In the genomic region with DNA sequence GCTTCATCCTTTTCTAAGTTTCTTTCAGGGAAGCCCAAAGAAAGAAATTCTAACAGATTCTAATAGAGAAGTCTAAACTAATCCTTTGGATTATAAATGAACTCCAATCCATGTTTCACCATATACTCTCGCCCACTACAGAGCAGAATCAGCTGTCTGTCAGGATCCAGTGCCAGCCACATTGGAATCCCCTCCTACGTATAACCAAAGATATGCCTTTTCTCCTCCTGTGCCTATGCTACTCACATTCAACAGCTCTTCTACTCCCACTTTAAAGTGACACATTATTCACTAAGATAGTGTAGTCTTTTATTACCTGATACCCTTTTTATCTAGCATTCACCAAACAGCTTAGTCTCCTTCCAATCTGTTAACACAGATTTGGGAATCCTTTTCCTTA, we compare ENCODE assay signal across 17 cellular contexts. TPM values are rescaled to one million over a fixed set of nuclear protein-coding genes. Genes with fewer than 3 reads are reported as not detected.
DNase-seq lines count a peak whose midpoint lies in the region; ATAC-seq and TF ChIP-seq lines count a peak whose summit lies in the region.
"Had no signal": no experiment of that assay in that cellular context is flagged by ENCODE, and none has a peak within 500 bp of the region (broad histone marks: within the 10 kb centered on the region; RNA-seq: fewer than 3 reads in every experiment).

No MANE protein-coding gene starts in this region.

- H3K4me1 Mint-ChIP-seq in T-helper 1 cell treated with Interleukin-12 subunit alpha and Interleukin-12 subunit beta and Interleukin-4 antibody, amounts not matched to agents 30 μg/mL and 1 μg/mL, for 36 hours (ENCODE audit: low read depth), result peaks cover 68% of the 10 kb centered on the region
- peaks cover 78 to 85% (median 79%) of the 10 kb centered on the region in 3 donors for H3K4me1 Mint-ChIP-seq in T-cell
- H3K4me1 Mint-ChIP-seq in dendritic cell treated with granulocyte-macrophage colony-stimulating factor and Interleukin-4, amounts not matched to agents 40 ng/mL and 50 ng/mL, for 4 days (ENCODE audit: low read depth), result peaks cover 47% of the 10 kb centered on the region
- H3K4me1 Mint-ChIP-seq in neural crest cell, result peaks cover 27% of the 10 kb centered on the region

- no peak for DNase-seq in T-helper 1 cell
- no peak for DNase-seq in T-cell
- DNase-seq in neural crest cell (ENCODE audit: low read depth, low spot score), result no peak
- no peak for DNase-seq in DMS153 (lab: John Stamatoyannopoulos, UW)
- DNase-seq in activated gamma-delta T cell treated with Interleukin-2 at 50 U/mL for 16 hours, result no peak
- DNase-seq in central memory CD4-positive, alpha-beta T cell, result no peak
- DNase-seq: CD8-positive, alpha-beta T cell; GDM1; left cardiac atrium; NCI-H774; retina; transverse colon had no signal

- H3K27ac Mint-ChIP-seq in T-helper 1 cell treated with Interleukin-12 subunit alpha and Interleukin-12 subunit beta and Interleukin-4 antibody, amounts not matched to agents 30 μg/mL and 1 μg/mL, for 36 hours, result peak overlapping the region; percentile 65
- H3K27ac Mint-ChIP-seq in T-cell, result no peak overlapping the region
- H3K27ac Mint-ChIP-seq in dendritic cell treated with granulocyte-macrophage colony-stimulating factor and Interleukin-4, amounts not matched to agents 40 ng/mL and 50 ng/mL, for 4 days, result no peak overlapping the region
- no peak overlapping the region for H3K27ac Mint-ChIP-seq in neural crest cell (ENCODE audit: unreplicated experiment)

- TF ChIP-seq CTCF in neural crest cell (conservative IDR thresholded peaks at IDR 0.05), result no peak

- no peaks in the 10 kb centered on the region for H3K9me3 Mint-ChIP-seq in T-helper 1 cell treated with Interleukin-12 subunit alpha and Interleukin-12 subunit beta and Interleukin-4 antibody, amounts not matched to agents 30 μg/mL and 1 μg/mL, for 36 hours
- H3K9me3 Mint-ChIP-seq in T-cell (no peaks in the 10 kb centered on the region), neural crest cell (no peaks in the 10 kb centered on the region)
- no peaks in the 10 kb centered on the region for H3K9me3 Mint-ChIP-seq in dendritic cell treated with granulocyte-macrophage colony-stimulating factor and Interleukin-4, amounts not matched to agents 40 ng/mL and 50 ng/mL, for 4 days
- H3K9me3 Mint-ChIP-seq: CD8-positive, alpha-beta T cell had no signal

- POLR2A ChIA-PET in T-cell (lab: Charles Lee), result interaction anchor here in 1 of 2 donors (0.5 kb wide), 1 partner anchor 14 kb away, joined by 3 read pairs; no protein-coding TSS in a partner anchor

- intact Hi-C loops in dendritic cell treated with granulocyte-macrophage colony-stimulating factor and Interleukin-4, amounts not matched to agents 40 ng/mL and 50 ng/mL, for 4 days (cut with micrococcal nuclease), result no loop called here

- H3K36me3 Mint-ChIP-seq in T-helper 1 cell treated with Interleukin-12 subunit alpha and Interleukin-12 subunit beta and Interleukin-4 antibody, amounts not matched to agents 30 μg/mL and 1 μg/mL, for 36 hours (ENCODE audit: low read depth), result peaks cover 59% of the 10 kb centered on the region
- H3K36me3 Mint-ChIP-seq in T-cell (peaks cover 51% of the 10 kb centered on the region), neural crest cell (ENCODE audit: low read depth) (peaks cover 17% of the 10 kb centered on the region)
- peaks cover 77% of the 10 kb centered on the region for H3K36me3 Mint-ChIP-seq in dendritic cell treated with granulocyte-macrophage colony-stimulating factor and Interleukin-4, amounts not matched to agents 40 ng/mL and 50 ng/mL, for 4 days (ENCODE audit: low read depth)

- H3K27me3 Mint-ChIP-seq in T-helper 1 cell treated with Interleukin-12 subunit alpha and Interleukin-12 subunit beta and Interleukin-4 antibody, amounts not matched to agents 30 μg/mL and 1 μg/mL, for 36 hours (ENCODE audit: low read depth), result no peaks in the 10 kb centered on the region
- H3K27me3 Mint-ChIP-seq in T-cell, result no peaks in the 10 kb centered on the region
- H3K27me3 Mint-ChIP-seq in dendritic cell treated with granulocyte-macrophage colony-stimulating factor and Interleukin-4, amounts not matched to agents 40 ng/mL and 50 ng/mL, for 4 days, result no peaks in the 10 kb centered on the region
- H3K27me3 Mint-ChIP-seq in neural crest cell (ENCODE audit: low read depth), result no peaks in the 10 kb centered on the region

- no peak for ATAC-seq in T-cell (replicated peaks in 1 of 4)
- ATAC-seq: CD8-positive, alpha-beta T cell; left cardiac atrium; Right ventricle myocardium inferior had no signal

- CTCF ChIA-PET in T-cell (lab: Charles Lee), result interaction anchor here (1.8 to 3.8 kb wide), 3 partner anchors 21 to 45 kb away, joined by 10 to 19 read pairs (median 13); no protein-coding TSS in a partner anchor

- H3K4me3 Mint-ChIP-seq in T-helper 1 cell treated with Interleukin-12 subunit alpha and Interleukin-12 subunit beta and Interleukin-4 antibody, amounts not matched to agents 30 μg/mL and 1 μg/mL, for 36 hours, result peak overlapping the region; percentile 94
- peak overlapping the region in 2 of 3 donors; percentile 21 to 96 for H3K4me3 Mint-ChIP-seq in T-cell
- peak overlapping the region; percentile 28 for H3K4me3 Mint-ChIP-seq in dendritic cell treated with granulocyte-macrophage colony-stimulating factor and Interleukin-4, amounts not matched to agents 40 ng/mL and 50 ng/mL, for 4 days
- peak overlapping the region; percentile 52 for H3K4me3 Mint-ChIP-seq in neural crest cell

RNA-seq across cellular contexts. Expression of a gene that starts 3.1 kb away (rescaled TPM):
- 10 to 100 TPM; 30.6 to 86.3 (median 33.4) TPM for total RNA-seq in T-cell
- total RNA-seq in neural crest cell, result 29.0 and 29.7 TPM in 2 replicates

RNA-seq across cellular contexts. Expression of a gene that starts 35.5 kb away (rescaled TPM):
- total RNA-seq in T-cell (not detected), neural crest cell (0.19 and 0.23 TPM in 2 replicates)
- total RNA-seq: CD8-positive, alpha-beta T cell; esophagus muscularis mucosa; left cardiac atrium; myocyte; Right ventricle myocardium inferior; transverse colon had no signal

Comparison
In these comparisons a context has a peak if more than half of its experiments do, and no peak if none do; other contexts are left out.
1. H3K4me3 Mint-ChIP-seq: peak in every context shown above with its lines; median percentile 94 in T-helper 1 cell treated with Interleukin-12 subunit alpha and Interleukin-12 subunit beta and Interleukin-4 antibody, amounts not matched to agents 30 μg/mL and 1 μg/mL, for 36 hours; 58 in T-cell; 52 in neural crest cell; 28 in dendritic cell treated with granulocyte-macrophage colony-stimulating factor and Interleukin-4, amounts not matched to agents 40 ng/mL and 50 ng/mL, for 4 days.